ENCODE assay signal across 17 cellular contexts in the genomic region with DNA sequence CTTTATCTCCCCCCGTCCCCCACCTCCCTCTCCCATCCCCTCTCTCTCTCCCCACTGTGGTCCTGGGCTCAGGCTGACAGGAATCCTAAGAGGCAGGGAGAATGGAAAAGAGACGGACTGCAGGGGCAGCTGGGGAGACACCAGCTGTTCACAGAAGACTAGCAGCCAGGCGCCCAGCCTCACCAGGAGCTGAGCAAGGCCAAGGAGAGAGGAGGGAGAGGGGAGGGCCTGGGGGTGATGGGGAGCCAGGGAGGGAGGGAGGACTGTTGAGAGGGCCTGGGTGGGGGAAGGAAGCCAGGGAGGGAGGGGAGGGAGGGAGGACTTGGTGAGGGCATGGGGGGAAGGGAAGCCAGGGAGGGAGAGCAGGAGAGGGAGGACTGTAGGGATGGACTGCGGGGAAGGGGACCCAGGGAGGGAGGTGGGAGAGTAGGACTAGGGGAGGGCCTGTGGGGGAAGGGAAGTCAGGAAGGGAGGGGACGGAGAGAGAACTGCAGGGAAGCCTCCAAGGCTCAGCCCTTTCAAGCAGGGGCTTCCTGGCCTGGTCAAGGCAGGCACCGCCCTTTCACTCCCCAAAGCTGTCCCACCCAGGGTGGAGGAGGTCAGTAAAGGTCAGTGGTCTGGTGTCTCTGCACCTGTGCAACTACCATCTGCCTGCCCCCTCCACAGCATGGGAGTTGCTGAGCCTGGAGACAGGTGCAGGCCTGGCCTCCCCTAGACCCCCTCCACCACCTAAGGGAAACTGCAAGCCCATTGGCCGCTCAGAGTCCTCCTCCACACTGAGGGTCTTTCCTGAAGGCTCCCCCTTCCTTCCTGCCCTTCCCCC.
DNase-seq lines count a peak whose midpoint lies in the region; ATAC-seq and TF ChIP-seq lines count a peak whose summit lies in the region.
"Had no signal": no experiment of that assay in that cellular context is flagged by ENCODE, and none has a peak within 500 bp of the region (broad histone marks: within the 10 kb centered on the region; RNA-seq: fewer than 3 reads in every experiment).

No MANE protein-coding gene starts in this region.

- whole genome bisulfite sequencing in right cardiac atrium, result 46% methylated on average over 7 of the region's 7 CpGs

- H3K27me3 Mint-ChIP-seq in activated CD8-positive, alpha-beta T cell treated with anti-CD3 and anti-CD28 coated beads for 36 hours, result no peaks in the 10 kb centered on the region

- CTCF ChIA-PET in activated CD8-positive, alpha-beta T cell treated with anti-CD3 and anti-CD28 coated beads for 36 hours (lab: Charles Lee), result no interaction called here

- H3K4me1 ChIP-seq in BE2C (peaks cover 30% of the 10 kb centered on the region), right cardiac atrium (ENCODE audit: control insufficient read depth, insufficient read depth, low read length) (no peaks in the 10 kb centered on the region)

- intact Hi-C loops in activated CD8-positive, alpha-beta T cell treated with anti-CD3 and anti-CD28 coated beads for 36 hours (cut with micrococcal nuclease), result no loop called here
- intact Hi-C loops in right cardiac atrium (cut with DNase I), result no loop called here

- H3K36me3 Mint-ChIP-seq in activated CD8-positive, alpha-beta T cell treated with anti-CD3 and anti-CD28 coated beads for 36 hours (ENCODE audit: low read depth), result no peaks in the 10 kb centered on the region

- no peak for TF ChIP-seq CTCF in BE2C (IDR thresholded peaks at IDR 0.05; ENCODE audit: low read depth, low read length)
- TF ChIP-seq CTCF in activated CD8-positive, alpha-beta T cell treated with anti-CD3 and anti-CD28 coated beads for 36 hours (IDR thresholded peaks at IDR 0.05), result no peak

- no peak overlapping the region for H3K4me3 Mint-ChIP-seq in activated CD8-positive, alpha-beta T cell treated with anti-CD3 and anti-CD28 coated beads for 36 hours

- no peak for ATAC-seq in activated CD8-positive, alpha-beta T cell treated with anti-CD3 and anti-CD28 coated beads for 36 hours
- no peak for ATAC-seq in HG03565 (IDR thresholded peaks at IDR 0.05; ENCODE audit: unreplicated experiment)
- ATAC-seq in right cardiac atrium, result no peak
- ATAC-seq: gastroesophageal sphincter, mucosa of descending colon had no signal

- H3K9me3 ChIP-seq in BE2C, result no peaks in the 10 kb centered on the region
- no peaks in the 10 kb centered on the region for H3K9me3 ChIP-seq in right cardiac atrium (ENCODE audit: control insufficient read depth, low read length)
- H3K9me3 ChIP-seq: gastroesophageal sphincter, mucosa of descending colon had no signal

- H3K27ac Mint-ChIP-seq in activated CD8-positive, alpha-beta T cell treated with anti-CD3 and anti-CD28 coated beads for 36 hours, result no peak overlapping the region

- H3K4me3 ChIP-seq in BE2C (ENCODE audit: low read depth, low read length), result no peak overlapping the region
- H3K4me3 ChIP-seq in right cardiac atrium (ENCODE audit: low read length), result no peak overlapping the region
- H3K4me3 ChIP-seq: gastroesophageal sphincter, mucosa of descending colon, SK-N-MC had no signal

- no peaks in the 10 kb centered on the region for H3K36me3 ChIP-seq in BE2C
- H3K36me3 ChIP-seq: gastroesophageal sphincter had no signal

- no peaks in the 10 kb centered on the region for H3K4me1 Mint-ChIP-seq in activated CD8-positive, alpha-beta T cell treated with anti-CD3 and anti-CD28 coated beads for 36 hours (ENCODE audit: low read depth)

- H3K9me3 Mint-ChIP-seq in activated CD8-positive, alpha-beta T cell treated with anti-CD3 and anti-CD28 coated beads for 36 hours, result no peaks in the 10 kb centered on the region

- H3K27me3 ChIP-seq in BE2C, result no peaks in the 10 kb centered on the region
- no peaks in the 10 kb centered on the region for H3K27me3 ChIP-seq in right cardiac atrium (ENCODE audit: control insufficient read depth, insufficient read depth)
- H3K27me3 ChIP-seq: gastroesophageal sphincter had no signal

- DNase-seq in BE2C (peak; percentile 64), NCI-H1694 (lab: John Stamatoyannopoulos, UW) (peak; percentile 98), NCI-H69 (lab: John Stamatoyannopoulos, UW) (peak; percentile 88), globus pallidus (ENCODE audit: low spot score) (peak; percentile 43), right cardiac atrium (no peak), SW480 (ENCODE audit: low spot score) (no peak)
- no peak for DNase-seq in activated CD8-positive, alpha-beta T cell treated with anti-CD3 and anti-CD28 coated beads for 36 hours
- DNase-seq: activated CD4-positive, CD25-positive, alpha-beta regulatory T cell; activated naive CD4-positive, alpha-beta T cell treated with anti-CD3 and anti-CD28 coated beads, Interleukin-2, amount 50 U/mL, for 16 hours; islet precursor cell; Kasumi-1; mucosa of descending colon; NK-92 treated with Interleukin-12 subunit alpha and Interleukin-12 subunit beta, amount 100 ng/mL, for 24 hours had no signal

- POLR2A ChIA-PET in activated CD8-positive, alpha-beta T cell treated with anti-CD3 and anti-CD28 coated beads for 36 hours (lab: Charles Lee), result no interaction called here

- no peak overlapping the region for H3K27ac ChIP-seq in right cardiac atrium (ENCODE audit: low read length)
- H3K27ac ChIP-seq: gastroesophageal sphincter, parathyroid adenoma, SK-N-MC had no signal

Comparison
In these comparisons a context has a peak if more than half of its experiments do, and no peak if none do; other contexts are left out.
1. DNase-seq: peak in BE2C (single experiment), NCI-H1694 (single experiment), NCI-H69 (single experiment) and globus pallidus (single experiment); none in activated CD8-positive, alpha-beta T cell treated with anti-CD3 and anti-CD28 coated beads for 36 hours (single experiment), right cardiac atrium (0 of 3) and SW480 (single experiment).